ENCODE assay signal across 26 cellular contexts in the genomic region with DNA sequence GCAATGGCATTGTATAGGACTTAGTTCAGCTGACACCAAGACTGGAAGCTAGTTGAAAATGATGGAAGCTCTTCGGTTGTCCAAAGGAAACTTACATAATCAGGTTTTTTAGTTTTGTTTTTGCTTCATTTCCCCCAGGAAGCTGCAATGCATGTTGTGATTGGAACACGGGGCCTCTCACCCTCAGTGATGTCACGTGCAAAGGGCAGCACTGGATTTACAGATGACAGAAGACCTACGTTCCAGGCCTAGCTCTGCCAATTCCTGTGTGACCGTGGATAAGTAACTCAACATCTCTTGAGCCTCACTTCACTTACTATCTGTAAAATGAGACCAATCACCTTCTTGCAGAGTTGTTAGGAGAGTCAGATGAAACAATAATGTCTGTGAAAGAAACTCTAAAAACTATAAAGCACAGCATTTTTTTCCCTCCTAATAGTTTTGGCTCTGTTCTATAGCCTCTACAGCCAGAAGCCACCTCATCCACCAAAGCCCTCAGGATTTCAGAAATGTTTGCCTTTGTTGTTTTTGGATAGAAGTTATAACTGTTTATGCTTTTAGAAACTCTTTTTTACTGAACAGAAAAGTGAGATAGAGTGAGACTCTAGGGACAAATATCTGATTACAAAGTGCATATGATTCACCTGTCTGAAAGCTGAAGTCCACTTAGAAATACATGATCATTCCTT.
"Had no signal": no experiment of that assay in that cellular context is flagged by ENCODE, and none has a peak within 500 bp of the region (broad histone marks: within the 10 kb centered on the region; RNA-seq: fewer than 3 reads in every experiment).

No MANE protein-coding gene starts in this region.

- ATAC-seq: activated T-cell treated with anti-CD3 and anti-CD28 coated beads, Interleukin-2, amount 50 U/mL, for 4 hours; body of pancreas; PC-3; T-cell had no signal

- H3K27me3 ChIP-seq: body of pancreas had no signal

- H3K27ac Mint-ChIP-seq: activated B cell treated with CpG ODN at 0.5 μM for 24 hours; activated CD4-positive, alpha-beta memory T cell treated with anti-CD3 and anti-CD28 coated beads for 36 hours; activated CD4-positive, alpha-beta T cell treated with anti-CD3 and anti-CD28 coated beads, Interleukin-2, amount 10 ng/mL, durations not matched to agents 24 days and 14 days; activated naive CD8-positive, alpha-beta T cell; IgD-negative memory B cell; T-cell had no signal

- H3K9me3 ChIP-seq: body of pancreas had no signal

- H3K27me3 Mint-ChIP-seq: activated B cell treated with CpG ODN at 0.5 μM for 24 hours; activated CD4-positive, alpha-beta memory T cell treated with anti-CD3 and anti-CD28 coated beads for 36 hours; activated CD4-positive, alpha-beta T cell treated with anti-CD3 and anti-CD28 coated beads, Interleukin-2, amount 10 ng/mL, durations not matched to agents 24 days and 14 days; activated naive CD8-positive, alpha-beta T cell; T-cell had no signal

- H3K27ac ChIP-seq: body of pancreas, SK-N-MC had no signal

- H3K9me3 Mint-ChIP-seq: activated B cell treated with CpG ODN at 0.5 μM for 24 hours; activated CD4-positive, alpha-beta memory T cell treated with anti-CD3 and anti-CD28 coated beads for 36 hours; activated CD4-positive, alpha-beta T cell treated with anti-CD3 and anti-CD28 coated beads, Interleukin-2, amount 10 ng/mL, durations not matched to agents 24 days and 14 days; activated T-cell treated with anti-CD3 and anti-CD28 coated beads, Interleukin-2, amount 50 U/mL, for 4 hours; IgD-negative memory B cell; T-cell had no signal

- DNase-seq: activated B cell treated with CpG ODN at 0.5 μM for 24 hours; activated CD4-positive, alpha-beta memory T cell treated with anti-CD3 and anti-CD28 coated beads for 36 hours; activated CD4-positive, alpha-beta T cell treated with anti-CD3 and anti-CD28 coated beads for 1 hour; activated CD4-positive, alpha-beta T cell treated with anti-CD3 and anti-CD28 coated beads, Interleukin-2, amount 10 ng/mL, durations not matched to agents 24 days and 14 days; activated CD8-positive, alpha-beta memory T cell treated with anti-CD3 and anti-CD28 coated beads for 24 hours; activated effector memory CD4-positive, alpha-beta T cell treated with anti-CD3 and anti-CD28 coated beads, Interleukin-2, amount 50 U/mL, for 16 hours; activated naive CD4-positive, alpha-beta T cell treated with Interleukin-2 at 50 U/mL for 16 hours; activated T-cell treated with anti-CD3 and anti-CD28 coated beads, Interleukin-2, amount 50 U/mL, for 4 hours; body of pancreas; central memory CD4-positive, alpha-beta T cell; KG1; NCI-H1048; NCI-H1417; NCI-H1694; NCI-H2029; NCI-H345; NCI-H510A; NCI-H526 treated with DMSO at 0.1 percent for 48 hours; NK-92 treated with Interleukin-12 subunit alpha and Interleukin-12 subunit beta, amount 100 ng/mL, for 24 hours; PC-3; T-cell; T-helper 2 cell; T1000 had no signal

- H3K4me3 Mint-ChIP-seq: activated B cell treated with CpG ODN at 0.5 μM for 24 hours; activated CD4-positive, alpha-beta memory T cell treated with anti-CD3 and anti-CD28 coated beads for 36 hours; activated CD4-positive, alpha-beta T cell treated with anti-CD3 and anti-CD28 coated beads, Interleukin-2, amount 10 ng/mL, durations not matched to agents 24 days and 14 days; activated naive CD8-positive, alpha-beta T cell; activated T-cell treated with anti-CD3 and anti-CD28 coated beads, Interleukin-2, amount 50 U/mL, for 4 hours; IgD-negative memory B cell; T-cell had no signal

- H3K4me3 ChIP-seq: body of pancreas, SK-N-MC had no signal
